24 cellular contexts compared by ENCODE assay signal in genomic region chr6:151434369-151434768, GRCh38. TPM values are rescaled to one million over a fixed set of nuclear protein-coding genes. Genes with fewer than 3 reads are reported as not detected.
A peak's percentile ranks its signal among the peaks of the same experiment; 100 is the strongest.
DNase-seq lines count a peak whose midpoint lies in the region; ATAC-seq and TF ChIP-seq lines count a peak whose summit lies in the region.
"Had no signal": no experiment of that assay in that cellular context is flagged by ENCODE, and none has a peak within 500 bp of the region (broad histone marks: within the 10 kb centered on the region; RNA-seq: fewer than 3 reads in every experiment).

No MANE protein-coding gene starts in this region.

- intact Hi-C loops in activated B cell treated with CpG ODN at 0.5 μM for 24 hours (cut with micrococcal nuclease) = no loop called here

- CTCF ChIA-PET in activated B cell treated with CpG ODN at 0.5 μM for 24 hours (lab: Charles Lee) = no interaction called here

- POLR2A ChIA-PET in activated B cell treated with CpG ODN at 0.5 μM for 24 hours (lab: Charles Lee) = interaction anchor here (0.6 kb wide), 1 partner anchor 9 kb away, joined by 5 read pairs; no protein-coding TSS in a partner anchor

- peaks cover 41% of the 10 kb centered on the region for H3K36me3 ChIP-seq in HAP-1 (replicated peaks)

- ATAC-seq in GM18907 (IDR thresholded peaks at IDR 0.05; ENCODE audit: unreplicated experiment) (peak; percentile 67), HG02759 (IDR thresholded peaks at IDR 0.05; ENCODE audit: unreplicated experiment) (peak; percentile 79), activated B cell treated with CpG ODN at 0.5 μM for 24 hours (ENCODE audit: low read depth) (peak; percentile 18), HG03469 (IDR thresholded peaks at IDR 0.05; ENCODE audit: unreplicated experiment) (no peak)
- ATAC-seq: K562, left ventricle myocardium superior had no signal

- DNase-seq in activated B cell treated with CpG ODN at 0.5 μM for 24 hours = no peak
- DNase-seq in renal cortical epithelial cell (ENCODE audit: low read depth) = peak; percentile 64
- DNase-seq in HAP-1 (ENCODE audit: low spot score in 2 of 2) = no peak
- DNase-seq in type B pancreatic cell (ENCODE audit: extremely low spot score, unreplicated experiment) = no peak
- DNase-seq: activated CD4-positive, alpha-beta T cell treated with anti-CD3 and anti-CD28 coated beads, Interleukin-2, amount 50 U/mL, for 4 hours; activated CD8-positive, alpha-beta memory T cell treated with anti-CD3 and anti-CD28 coated beads, Interleukin-2, amount 50 U/mL, for 4 hours; effector CD8-positive, alpha-beta T cell; erythroblast; foreskin fibroblast; H9; hypothalamus; left ventricle myocardium superior; NCI-H2171 treated with DMSO at 0.1 percent for 48 hours; NCI-H526; T-helper 9 cell had no signal

- H3K4me3 ChIP-seq in HAP-1 = no peak overlapping the region
- H3K4me3 ChIP-seq: K562, vagina had no signal

- in situ Hi-C loops in HAP-1 (cut with MboI; ENCODE audit: low sequenced_read_pairs) = loop anchor here (25.0 kb wide), 1 partner anchor 828 kb away; no protein-coding TSS in a partner anchor

- no peak overlapping the region for H3K27ac Mint-ChIP-seq in activated B cell treated with CpG ODN at 0.5 μM for 24 hours
- no peak overlapping the region for H3K27ac Mint-ChIP-seq in type B pancreatic cell
- H3K27ac Mint-ChIP-seq: brain, progenitor cell of endocrine pancreas had no signal

- H3K9me3 Mint-ChIP-seq in activated B cell treated with CpG ODN at 0.5 μM for 24 hours (no peaks in the 10 kb centered on the region), type B pancreatic cell (no peaks in the 10 kb centered on the region)
- H3K9me3 Mint-ChIP-seq: brain, CD14-positive monocyte, H9, neural crest cell had no signal

- H3K4me1 Mint-ChIP-seq in activated B cell treated with CpG ODN at 0.5 μM for 24 hours = peaks cover 11% of the 10 kb centered on the region
- peaks cover 26% of the 10 kb centered on the region for H3K4me1 Mint-ChIP-seq in type B pancreatic cell (ENCODE audit: unreplicated experiment)

- H3K4me3 Mint-ChIP-seq in activated B cell treated with CpG ODN at 0.5 μM for 24 hours = no peak overlapping the region
- no peak overlapping the region for H3K4me3 Mint-ChIP-seq in type B pancreatic cell
- H3K4me3 Mint-ChIP-seq: brain, CD14-positive monocyte, H9, neural crest cell had no signal

- no peaks in the 10 kb centered on the region for H3K27me3 Mint-ChIP-seq in activated B cell treated with CpG ODN at 0.5 μM for 24 hours
- no peaks in the 10 kb centered on the region for H3K27me3 Mint-ChIP-seq in type B pancreatic cell
- H3K27me3 Mint-ChIP-seq: brain, progenitor cell of endocrine pancreas had no signal

- TF ChIP-seq CTCF in activated B cell treated with CpG ODN at 0.5 μM for 24 hours (IDR thresholded peaks at IDR 0.05) = no peak
- TF ChIP-seq CTCF in type B pancreatic cell (conservative IDR thresholded peaks at IDR 0.05) = no peak

- H3K4me1 ChIP-seq in HAP-1 = peaks cover 6% of the 10 kb centered on the region; the same call in 1 of the 2 replicates

- H3K27me3 ChIP-seq in HAP-1 (ENCODE audit: low read depth) = no peaks in the 10 kb centered on the region
- H3K27me3 ChIP-seq: vagina had no signal

- H3K36me3 Mint-ChIP-seq in activated B cell treated with CpG ODN at 0.5 μM for 24 hours (ENCODE audit: low read depth) (peaks cover 41% of the 10 kb centered on the region), type B pancreatic cell (peaks cover 25% of the 10 kb centered on the region)

- no peaks in the 10 kb centered on the region for H3K9me3 ChIP-seq in HAP-1
- H3K9me3 ChIP-seq: vagina had no signal

RNA-seq across cellular contexts. Expression of gene RMND1, which starts 17.6 kb away (rescaled TPM):
- 12.4 and 17.1 TPM in 2 replicates for total RNA-seq in activated B cell treated with CpG ODN at 0.5 μM for 24 hours
- 30.4 and 35.9 TPM in 2 replicates for total RNA-seq in renal cortical epithelial cell
- total RNA-seq in type B pancreatic cell (ENCODE audit: low replicate concordance) = 22.7 and 28.6 TPM in 2 replicates

RNA-seq across cellular contexts. Expression of gene ZBTB2, which starts 43.0 kb away (rescaled TPM):
- total RNA-seq in activated B cell treated with CpG ODN at 0.5 μM for 24 hours = 17.3 and 18.0 TPM in 2 replicates
- total RNA-seq in renal cortical epithelial cell = 8.0 and 9.7 TPM in 2 replicates
- total RNA-seq in type B pancreatic cell (ENCODE audit: low replicate concordance) = 13.5 and 14.8 TPM in 2 replicates

RNA-seq across cellular contexts. Expression of gene CCDC170, which starts 59.4 kb away (rescaled TPM):
- total RNA-seq in activated B cell treated with CpG ODN at 0.5 μM for 24 hours (not detected in 2 replicates), renal cortical epithelial cell (0.17 and 0.25 TPM in 2 replicates), type B pancreatic cell (ENCODE audit: low replicate concordance) (0.24 and 1.9 TPM in 2 replicates)
- total RNA-seq: progenitor cell of endocrine pancreas had no signal
